17 cellular contexts compared by ENCODE assay signal in genomic region chr14:76717508-76717907, GRCh38.
"Had no signal": no experiment of that assay in that cellular context is flagged by ENCODE, and none has a peak within 500 bp of the region (broad histone marks: within the 10 kb centered on the region; RNA-seq: fewer than 3 reads in every experiment).

No MANE protein-coding gene starts in this region.

- H3K9me3 Mint-ChIP-seq: activated CD4-positive, alpha-beta memory T cell treated with anti-CD3 and anti-CD28 coated beads, Interleukin-2, amount 10 ng/mL, durations not matched to agents 7 days and 5 days; activated naive CD4-positive, alpha-beta T cell treated with anti-CD3 and anti-CD28 coated beads, Interleukin-2, amount 50 U/mL, for 72 hours; central memory CD8-positive, alpha-beta T cell; stimulated activated memory B cell treated with anti-CD40 and anti-IgM and Interleukin-4, amounts not matched to agents 10 μg/mL and 1 μg/mL and 100 μg/mL, for 72 hours had no signal

- H3K4me3 ChIP-seq: tibial artery, vagina had no signal

- H3K4me3 Mint-ChIP-seq: activated CD4-positive, alpha-beta memory T cell treated with anti-CD3 and anti-CD28 coated beads, Interleukin-2, amount 10 ng/mL, durations not matched to agents 7 days and 5 days; central memory CD8-positive, alpha-beta T cell; stimulated activated memory B cell treated with anti-CD40 and anti-IgM and Interleukin-4, amounts not matched to agents 10 μg/mL and 1 μg/mL and 100 μg/mL, for 72 hours; WTC11 had no signal

- H3K36me3 Mint-ChIP-seq: activated naive CD4-positive, alpha-beta T cell treated with anti-CD3 and anti-CD28 coated beads, Interleukin-2, amount 50 U/mL, for 72 hours; stimulated activated memory B cell treated with anti-CD40 and anti-IgM and Interleukin-4, amounts not matched to agents 10 μg/mL and 1 μg/mL and 100 μg/mL, for 72 hours; WTC11 had no signal

- H3K9me3 ChIP-seq: tibial artery, vagina had no signal

- H3K36me3 ChIP-seq: tibial artery, vagina had no signal

- ATAC-seq: activated naive CD4-positive, alpha-beta T cell treated with anti-CD3 and anti-CD28 coated beads, Interleukin-2, amount 50 U/mL, for 72 hours; stimulated activated memory B cell treated with anti-CD40 and anti-IgM and Interleukin-4, amounts not matched to agents 10 μg/mL and 1 μg/mL and 100 μg/mL, for 72 hours; WTC11 had no signal

- H3K27me3 ChIP-seq: tibial artery, vagina had no signal

- DNase-seq: activated CD4-positive, alpha-beta memory T cell treated with anti-CD3 and anti-CD28 coated beads, Interleukin-2, amount 10 ng/mL, durations not matched to agents 7 days and 5 days; activated CD4-positive, alpha-beta T cell treated with anti-CD3 and anti-CD28 coated beads for 4 hours; activated effector memory CD4-positive, alpha-beta T cell treated with anti-CD3 and anti-CD28 coated beads, Interleukin-2, amount 50 U/mL, for 16 hours; activated T-cell treated with anti-CD3 and anti-CD28 coated beads, Interleukin-2, amount 50 U/mL, for 48 hours; amniotic stem cell; cortex of kidney; effector CD8-positive, alpha-beta T cell; foreskin melanocyte; head of caudate nucleus; kidney glomerular epithelial cell; stimulated activated CD4-positive, alpha-beta T cell treated with anti-CD3 and anti-CD28 coated beads, Interleukin-2, amount 100 ng/mL, for 48 hours; tibial artery had no signal

- H3K27ac Mint-ChIP-seq: activated CD4-positive, alpha-beta memory T cell treated with anti-CD3 and anti-CD28 coated beads, Interleukin-2, amount 10 ng/mL, durations not matched to agents 7 days and 5 days; activated naive CD4-positive, alpha-beta T cell treated with anti-CD3 and anti-CD28 coated beads, Interleukin-2, amount 50 U/mL, for 72 hours; stimulated activated memory B cell treated with anti-CD40 and anti-IgM and Interleukin-4, amounts not matched to agents 10 μg/mL and 1 μg/mL and 100 μg/mL, for 72 hours; WTC11 had no signal

- H3K4me1 Mint-ChIP-seq: central memory CD8-positive, alpha-beta T cell had no signal

- H3K27ac ChIP-seq: tibial artery, vagina had no signal

- H3K4me1 ChIP-seq: tibial artery had no signal
